ENCODE assay signal across 18 cellular contexts in genomic region chr7:100155553-100156317, GRCh38. TPM values are rescaled to one million over a fixed set of nuclear protein-coding genes. Genes with fewer than 3 reads are reported as not detected.
DNase-seq lines count a peak whose midpoint lies in the region; ATAC-seq and TF ChIP-seq lines count a peak whose summit lies in the region.
"Had no signal": no experiment of that assay in that cellular context is flagged by ENCODE, and none has a peak within 500 bp of the region (broad histone marks: within the 10 kb centered on the region; RNA-seq: fewer than 3 reads in every experiment).

No MANE protein-coding gene starts in this region.

- peaks cover 0 to 2% of the 10 kb centered on the region in 2 donors for H3K36me3 ChIP-seq in body of pancreas (replicated peaks in 1 of 2; ENCODE audit: insufficient read depth in 1 of 2, low read depth in 2 of 2)

- peak overlapping the region; percentile 63 for H3K4me3 Mint-ChIP-seq in CD4-positive, alpha-beta T cell
- peak overlapping the region; percentile 19 for H3K4me3 Mint-ChIP-seq in activated T-helper 1 cell treated with anti-CD3 and anti-CD28 coated beads, Interleukin-12 subunit alpha, Interleukin-12 subunit beta, Interleukin-2, Interleukin-4 antibody, amounts not matched to agents 30 ng/mL and 10 ng/mL and 1 ng/mL, durations not matched to agents 14 hours and 24 hours and 36 hours
- peak overlapping the region in 8 of 10 donors; percentile 27 to 89 (median 74) for H3K4me3 Mint-ChIP-seq in naive thymus-derived CD8-positive, alpha-beta T cell

- 77% methylated on average over 18 to 20 of the region's 20 CpGs for WGBS in body of pancreas, 2 donors

- H3K9me3 Mint-ChIP-seq in CD4-positive, alpha-beta T cell = no peaks in the 10 kb centered on the region
- H3K9me3 Mint-ChIP-seq in activated T-helper 1 cell treated with anti-CD3 and anti-CD28 coated beads, Interleukin-12 subunit alpha, Interleukin-12 subunit beta, Interleukin-2, Interleukin-4 antibody, amounts not matched to agents 30 ng/mL and 10 ng/mL and 1 ng/mL, durations not matched to agents 14 hours and 24 hours and 36 hours = no peaks in the 10 kb centered on the region
- H3K9me3 Mint-ChIP-seq in naive thymus-derived CD8-positive, alpha-beta T cell = no peaks in the 10 kb centered on the region

- peaks cover 54% of the 10 kb centered on the region for H3K36me3 Mint-ChIP-seq in CD4-positive, alpha-beta T cell (ENCODE audit: low read depth)
- H3K36me3 Mint-ChIP-seq in activated T-helper 1 cell treated with anti-CD3 and anti-CD28 coated beads, Interleukin-12 subunit alpha, Interleukin-12 subunit beta, Interleukin-2, Interleukin-4 antibody, amounts not matched to agents 30 ng/mL and 10 ng/mL and 1 ng/mL, durations not matched to agents 14 hours and 24 hours and 36 hours (ENCODE audit: low read depth) = peaks cover 34% of the 10 kb centered on the region
- peaks cover 0 to 56% (median 9%) of the 10 kb centered on the region in 3 donors for H3K36me3 Mint-ChIP-seq in naive thymus-derived CD8-positive, alpha-beta T cell

- no peaks in the 10 kb centered on the region for H3K27me3 Mint-ChIP-seq in CD4-positive, alpha-beta T cell
- no peaks in the 10 kb centered on the region for H3K27me3 Mint-ChIP-seq in activated T-helper 1 cell treated with anti-CD3 and anti-CD28 coated beads, Interleukin-12 subunit alpha, Interleukin-12 subunit beta, Interleukin-2, Interleukin-4 antibody, amounts not matched to agents 30 ng/mL and 10 ng/mL and 1 ng/mL, durations not matched to agents 14 hours and 24 hours and 36 hours (ENCODE audit: insufficient read depth)
- no peaks in the 10 kb centered on the region for H3K27me3 Mint-ChIP-seq in naive thymus-derived CD8-positive, alpha-beta T cell

- intact Hi-C loops in CD4-positive, alpha-beta T cell (cut with DNase I, micrococcal nuclease) = loop anchor here in 1 of 2 experiments (5.0 kb wide), 1 partner anchor 117 kb away; no protein-coding TSS in a partner anchor
- intact Hi-C loops in activated T-helper 1 cell treated with anti-CD3 and anti-CD28 coated beads, Interleukin-12 subunit alpha, Interleukin-12 subunit beta, Interleukin-2, Interleukin-4 antibody, amounts not matched to agents 30 ng/mL and 10 ng/mL and 1 ng/mL, durations not matched to agents 14 hours and 24 hours and 36 hours (cut with micrococcal nuclease) = no loop called here
- intact Hi-C loops in body of pancreas (cut with DNase I) = no loop called here

- no peak for TF ChIP-seq CTCF in CD4-positive, alpha-beta T cell (IDR thresholded peaks at IDR 0.05)
- no peak for TF ChIP-seq CTCF in body of pancreas (IDR thresholded peaks at IDR 0.05)

- TF ChIP-seq POLR2A in GM18951 (IDR thresholded peaks at IDR 0.05; ENCODE audit: extremely low read depth, insufficient read depth, insufficient read length) = peak; percentile 0
- no peak for TF ChIP-seq POLR2A in body of pancreas (IDR thresholded peaks at IDR 0.05)

- H3K9me3 ChIP-seq in CD4-positive, alpha-beta T cell (ENCODE audit: control insufficient read depth, low read length) = no peaks in the 10 kb centered on the region
- H3K9me3 ChIP-seq in body of pancreas = no peaks in the 10 kb centered on the region
- H3K9me3 ChIP-seq: adrenal gland, HAP-1, mucosa of descending colon, vagina had no signal

- no peak overlapping the region for H3K4me3 ChIP-seq in body of pancreas
- H3K4me3 ChIP-seq: adrenal gland, HAP-1, mucosa of descending colon, vagina had no signal

- H3K27ac Mint-ChIP-seq in CD4-positive, alpha-beta T cell = peak overlapping the region; percentile 20
- H3K27ac Mint-ChIP-seq in activated T-helper 1 cell treated with anti-CD3 and anti-CD28 coated beads, Interleukin-12 subunit alpha, Interleukin-12 subunit beta, Interleukin-2, Interleukin-4 antibody, amounts not matched to agents 30 ng/mL and 10 ng/mL and 1 ng/mL, durations not matched to agents 14 hours and 24 hours and 36 hours = peak overlapping the region; percentile 23
- peak overlapping the region in 9 of 10 donors; percentile 65 to 94 (median 90) for H3K27ac Mint-ChIP-seq in naive thymus-derived CD8-positive, alpha-beta T cell

- no peak for ATAC-seq in CD4-positive, alpha-beta T cell (ENCODE audit: poor library complexity)
- ATAC-seq in naive thymus-derived CD8-positive, alpha-beta T cell = no peak
- ATAC-seq in HG02798 (IDR thresholded peaks at IDR 0.05; ENCODE audit: poor library complexity, unreplicated experiment) = no peak
- ATAC-seq in GM21381 (IDR thresholded peaks at IDR 0.05; ENCODE audit: unreplicated experiment) = no peak
- no peak for ATAC-seq in body of pancreas
- ATAC-seq: esophagus mucosa, mucosa of descending colon had no signal

- H3K27me3 ChIP-seq in CD4-positive, alpha-beta T cell (ENCODE audit: control insufficient read depth, insufficient read depth, low read length) = no peaks in the 10 kb centered on the region
- H3K27me3 ChIP-seq in body of pancreas = no peaks in the 10 kb centered on the region
- H3K27me3 ChIP-seq: adrenal gland, vagina had no signal

- POLR2A ChIA-PET in CD4-positive, alpha-beta T cell (lab: Charles Lee) = interaction anchor here (0.6 to 3.2 kb wide), 7 partner anchors 11 to 50 kb away, joined by 3 to 21 read pairs (median 4); partner anchors contain the start of genes GAL3ST4, GPC2, MBLAC1 and STAG3
- POLR2A ChIA-PET in naive thymus-derived CD8-positive, alpha-beta T cell (lab: Charles Lee) = interaction anchor here (0.6 to 18.7 kb wide), 8 partner anchors 2 to 273 kb away, joined by 3 to 358 read pairs (median 3); partner anchors contain the start of genes GAL3ST4, GPC2, LAMTOR4 and STAG3

- H3K27ac ChIP-seq in CD4-positive, alpha-beta T cell (ENCODE audit: low read depth, low read length) = no peak overlapping the region
- no peak overlapping the region for H3K27ac ChIP-seq in body of pancreas
- H3K27ac ChIP-seq: adrenal gland, vagina had no signal

- CTCF ChIA-PET in CD4-positive, alpha-beta T cell (lab: Charles Lee) = interaction anchor here (0.6 kb wide), 1 partner anchor 27 kb away, joined by 3 read pairs; no protein-coding TSS in a partner anchor

- peaks cover 57% of the 10 kb centered on the region for H3K4me1 Mint-ChIP-seq in CD4-positive, alpha-beta T cell (ENCODE audit: low read depth)
- H3K4me1 Mint-ChIP-seq in activated T-helper 1 cell treated with anti-CD3 and anti-CD28 coated beads, Interleukin-12 subunit alpha, Interleukin-12 subunit beta, Interleukin-2, Interleukin-4 antibody, amounts not matched to agents 30 ng/mL and 10 ng/mL and 1 ng/mL, durations not matched to agents 14 hours and 24 hours and 36 hours (ENCODE audit: low read depth) = peaks cover 43% of the 10 kb centered on the region
- peaks cover 18 to 68% (median 59%) of the 10 kb centered on the region in 4 donors for H3K4me1 Mint-ChIP-seq in naive thymus-derived CD8-positive, alpha-beta T cell

- peaks cover 22% of the 10 kb centered on the region for H3K4me1 ChIP-seq in body of pancreas

- DNase-seq in CD4-positive, alpha-beta T cell = no peak
- no peak for DNase-seq in activated T-helper 1 cell treated with anti-CD3 and anti-CD28 coated beads, Interleukin-12 subunit alpha, Interleukin-12 subunit beta, Interleukin-2, Interleukin-4 antibody, amounts not matched to agents 30 ng/mL and 10 ng/mL and 1 ng/mL, durations not matched to agents 14 hours and 24 hours and 36 hours (ENCODE audit: low spot score)
- DNase-seq in naive thymus-derived CD8-positive, alpha-beta T cell = no peak
- no peak for DNase-seq in body of pancreas
- DNase-seq: adrenal gland; head of caudate nucleus; NCI-H2107; NCI-H774; Right ventricle myocardium superior; stimulated activated CD4-positive, alpha-beta T cell treated with anti-CD3 and anti-CD28 coated beads, Interleukin-2, amount 100 ng/mL, for 24 hours had no signal

- in situ Hi-C loops in GM18951 (cut with MboI; ENCODE audit: low sequenced_read_pairs, unreplicated experiment) = no loop called here

RNA-seq across cellular contexts. Expression of gene TRAPPC14, which starts 2.8 kb away (rescaled TPM):
- 10 to 100 TPM; 37.9 to 42.6 TPM for total RNA-seq in CD4-positive, alpha-beta T cell
- 43.9 and 44.3 TPM in 2 replicates for total RNA-seq in activated T-helper 1 cell treated with anti-CD3 and anti-CD28 coated beads, Interleukin-12 subunit alpha, Interleukin-12 subunit beta, Interleukin-2, Interleukin-4 antibody, amounts not matched to agents 30 ng/mL and 10 ng/mL and 1 ng/mL, durations not matched to agents 14 hours and 24 hours and 36 hours
- 100 to 1,000 TPM; 103 to 109 TPM for total RNA-seq in naive thymus-derived CD8-positive, alpha-beta T cell
- 1 to 10 TPM; 2.1 to 4.5 (median 2.4) TPM for polyA plus RNA-seq in naive thymus-derived CD8-positive, alpha-beta T cell
- total RNA-seq in body of pancreas = 10 to 100 TPM in 1 of 2 donors, 1 to 10 TPM in 1; 7.3 to 27.7 TPM

RNA-seq across cellular contexts. Expression of gene LAMTOR4, which starts 7.0 kb away (rescaled TPM):
- 100 to 1,000 TPM; 107 to 125 TPM for total RNA-seq in CD4-positive, alpha-beta T cell
- 119 and 133 TPM in 2 replicates for total RNA-seq in activated T-helper 1 cell treated with anti-CD3 and anti-CD28 coated beads, Interleukin-12 subunit alpha, Interleukin-12 subunit beta, Interleukin-2, Interleukin-4 antibody, amounts not matched to agents 30 ng/mL and 10 ng/mL and 1 ng/mL, durations not matched to agents 14 hours and 24 hours and 36 hours
- 100 to 1,000 TPM; 170 to 206 TPM for total RNA-seq in naive thymus-derived CD8-positive, alpha-beta T cell
- polyA plus RNA-seq in naive thymus-derived CD8-positive, alpha-beta T cell = 100 to 1,000 TPM; 403 to 435 (median 430) TPM
- total RNA-seq in body of pancreas = 100 to 1,000 TPM in 1 of 2 donors, 10 to 100 TPM in 1; 86.1 to 119 TPM

RNA-seq across cellular contexts. Expression of gene GAL3ST4, which starts 12.7 kb away (rescaled TPM):
- 10 to 100 TPM; 12.7 to 13.2 TPM for total RNA-seq in CD4-positive, alpha-beta T cell
- total RNA-seq in activated T-helper 1 cell treated with anti-CD3 and anti-CD28 coated beads, Interleukin-12 subunit alpha, Interleukin-12 subunit beta, Interleukin-2, Interleukin-4 antibody, amounts not matched to agents 30 ng/mL and 10 ng/mL and 1 ng/mL, durations not matched to agents 14 hours and 24 hours and 36 hours = 1.3 and 1.5 TPM in 2 replicates
- 10 to 100 TPM; 37.0 to 39.1 TPM for total RNA-seq in naive thymus-derived CD8-positive, alpha-beta T cell
- 1 to 10 TPM; 4.0 to 6.5 (median 5.4) TPM for polyA plus RNA-seq in naive thymus-derived CD8-positive, alpha-beta T cell
- total RNA-seq in body of pancreas = under 1 TPM in 1 of 2 donors, not detected in 1; 0.26 TPM

RNA-seq across cellular contexts. Expression of gene GPC2, which starts 21.4 kb away (rescaled TPM):
- 10 to 100 TPM; 16.4 to 18.7 TPM for total RNA-seq in CD4-positive, alpha-beta T cell
- 3.9 and 4.8 TPM in 2 replicates for total RNA-seq in activated T-helper 1 cell treated with anti-CD3 and anti-CD28 coated beads, Interleukin-12 subunit alpha, Interleukin-12 subunit beta, Interleukin-2, Interleukin-4 antibody, amounts not matched to agents 30 ng/mL and 10 ng/mL and 1 ng/mL, durations not matched to agents 14 hours and 24 hours and 36 hours
- total RNA-seq in naive thymus-derived CD8-positive, alpha-beta T cell = 10 to 100 TPM; 39.0 to 40.1 TPM
- 1 to 10 TPM in 1 of 3 donors, under 1 TPM in 2; 0.09 to 1.1 (median 0.42) TPM for polyA plus RNA-seq in naive thymus-derived CD8-positive, alpha-beta T cell
- 1 to 10 TPM in 1 of 2 donors, under 1 TPM in 1; 0.99 to 1.6 TPM for total RNA-seq in body of pancreas

RNA-seq across cellular contexts. Expression of gene STAG3, which starts 22.0 kb away (rescaled TPM):
- 1 to 10 TPM; 4.0 to 5.5 TPM for total RNA-seq in CD4-positive, alpha-beta T cell
- 25.0 and 30.6 TPM in 2 replicates for total RNA-seq in activated T-helper 1 cell treated with anti-CD3 and anti-CD28 coated beads, Interleukin-12 subunit alpha, Interleukin-12 subunit beta, Interleukin-2, Interleukin-4 antibody, amounts not matched to agents 30 ng/mL and 10 ng/mL and 1 ng/mL, durations not matched to agents 14 hours and 24 hours and 36 hours
- 10 to 100 TPM; 12.0 to 12.1 TPM for total RNA-seq in naive thymus-derived CD8-positive, alpha-beta T cell
- 1 to 10 TPM; 6.0 to 8.6 (median 6.9) TPM for polyA plus RNA-seq in naive thymus-derived CD8-positive, alpha-beta T cell
- total RNA-seq in body of pancreas = not detected
- total RNA-seq: renal cortical epithelial cell, vagina had no signal

Comparison
In these comparisons a context has a peak if more than half of its experiments do, and no peak if none do; other contexts are left out.
1. H3K27ac Mint-ChIP-seq: peak in every context shown above with its lines; median percentile 90 in naive thymus-derived CD8-positive, alpha-beta T cell; 23 in activated T-helper 1 cell treated with anti-CD3 and anti-CD28 coated beads, Interleukin-12 subunit alpha, Interleukin-12 subunit beta, Interleukin-2, Interleukin-4 antibody, amounts not matched to agents 30 ng/mL and 10 ng/mL and 1 ng/mL, durations not matched to agents 14 hours and 24 hours and 36 hours; 20 in CD4-positive, alpha-beta T cell.
2. H3K4me3 Mint-ChIP-seq: peak in every context shown above with its lines; median percentile 74 in naive thymus-derived CD8-positive, alpha-beta T cell; 63 in CD4-positive, alpha-beta T cell; 19 in activated T-helper 1 cell treated with anti-CD3 and anti-CD28 coated beads, Interleukin-12 subunit alpha, Interleukin-12 subunit beta, Interleukin-2, Interleukin-4 antibody, amounts not matched to agents 30 ng/mL and 10 ng/mL and 1 ng/mL, durations not matched to agents 14 hours and 24 hours and 36 hours.